Comparison of ENCODE assay signal across 1 cellular context in genomic region chrX:20127440-20127839, GRCh38.
TF ChIP-seq lines count a peak whose summit lies in the region.

No MANE protein-coding gene starts in this region.

TF ChIP-seq in IMR-90, 13 proteins besides CTCF, POLR2A, EP300 and RAD21:
- TF ChIP-seq SMC3 (IDR thresholded peaks at IDR 0.05; ENCODE audit: low read depth, low read length), result peak; percentile 8; the same call in 1 of the 2 replicates
